24 cellular contexts compared by ENCODE assay signal in genomic region chr12:18683603-18684002, GRCh38. TPM values are rescaled to one million over a fixed set of nuclear protein-coding genes. Genes with fewer than 3 reads are reported as not detected.
DNase-seq lines count a peak whose midpoint lies in the region; ATAC-seq, FAIRE-seq and TF ChIP-seq lines count a peak whose summit lies in the region.
"Had no signal": no experiment of that assay in that cellular context is flagged by ENCODE, and none has a peak within 500 bp of the region (broad histone marks: within the 10 kb centered on the region; RNA-seq: fewer than 3 reads in every experiment).

No MANE protein-coding gene starts in this region.

- no peaks in the 10 kb centered on the region for H3K9me3 ChIP-seq in PC-3 (ENCODE audit: low read length)
- no peaks in the 10 kb centered on the region for H3K9me3 ChIP-seq in H1 (ENCODE audit: insufficient read depth in 2 of 2, low read depth in 1 of 2, low read length in 1 of 2)
- H3K9me3 ChIP-seq in MM.1S (replicated peaks; ENCODE audit: insufficient read depth, low read length) = no peaks in the 10 kb centered on the region
- H3K9me3 ChIP-seq in smooth muscle cell (replicated peaks; ENCODE audit: low read depth) = no peaks in the 10 kb centered on the region
- H3K9me3 ChIP-seq: BLaER1 treated with 17β-estradiol and CSF1 and Interleukin-3, amounts not matched to agents 10 nM and 100 nM; body of pancreas had no signal

- no peak overlapping the region for H3K9ac ChIP-seq in PC-3 (ENCODE audit: low read length)
- no peak overlapping the region for H3K9ac ChIP-seq in H1 (replicated peaks in 1 of 4; ENCODE audit: extremely low read depth in 1 of 4, low read depth in 3 of 4, low read length in 3 of 4)
- H3K9ac ChIP-seq in mesendoderm (ENCODE audit: low read length) = no peak overlapping the region
- H3K9ac ChIP-seq in MM.1S (ENCODE audit: low read length) = no peak overlapping the region
- H3K9ac ChIP-seq in smooth muscle cell (ENCODE audit: low read depth) = no peak overlapping the region
- H3K9ac ChIP-seq: BLaER1 treated with 17β-estradiol and CSF1 and Interleukin-3, amounts not matched to agents 10 nM and 100 nM had no signal

- POLR2A ChIA-PET in PC-3 (lab: Charles Lee; ENCODE audit: unreplicated experiment) (no interaction called here), H1 (lab: Charles Lee; ENCODE audit: partially characterized antibody) (no interaction called here)

- H3K9me2 ChIP-seq in PC-3 (replicated peaks; ENCODE audit: low read length) (no peaks in the 10 kb centered on the region), MM.1S (replicated peaks; ENCODE audit: insufficient read depth, low read length) (no peaks in the 10 kb centered on the region)

- H3K27ac ChIP-seq in PC-3 (ENCODE audit: low read length) (no peak overlapping the region), H1 (ENCODE audit: low read depth, low read length) (no peak overlapping the region), mesendoderm (ENCODE audit: low read depth, low read length) (no peak overlapping the region), MM.1S (ENCODE audit: low read length) (no peak overlapping the region), smooth muscle cell (ENCODE audit: low read depth) (no peak overlapping the region)
- H3K27ac ChIP-seq: BLaER1 treated with 17β-estradiol and CSF1 and Interleukin-3, amounts not matched to agents 10 nM and 100 nM; body of pancreas; PC-9 had no signal

- TF ChIP-seq CTCF in PC-3 (conservative IDR thresholded peaks at IDR 0.05; ENCODE audit: low read depth, low read length) = no peak
- TF ChIP-seq CTCF in H1 (IDR thresholded peaks at IDR 0.05; ENCODE audit: control extremely low read depth in 1 of 3, insufficient read depth in 1 of 3, low read depth in 1 of 3, low read length in 3 of 3) = no peak
- no peak for TF ChIP-seq CTCF in MM.1S (IDR thresholded peaks at IDR 0.05; ENCODE audit: low read length)
- TF ChIP-seq CTCF in smooth muscle cell (IDR thresholded peaks at IDR 0.05; ENCODE audit: borderline replicate concordance, insufficient read depth, poor library complexity, severe bottlenecking) = no peak

- H2AK5ac ChIP-seq in H1 (ENCODE audit: low read depth, low read length) (no peak overlapping the region), mesendoderm (ENCODE audit: low read length) (no peak overlapping the region)

- FAIRE-seq in H1 (lab: Jason Lieb, UNC) = no peak

- H3K4ac ChIP-seq in H1 (replicated peaks; ENCODE audit: insufficient read length, low read depth, low read length) (no peak overlapping the region), mesendoderm (ENCODE audit: low read depth, low read length) (no peak overlapping the region)

- no peak overlapping the region for H4K8ac ChIP-seq in H1 (ENCODE audit: extremely low read depth, insufficient read depth, low read length)
- no peak overlapping the region for H4K8ac ChIP-seq in mesendoderm (ENCODE audit: low read depth, low read length)

- no peak overlapping the region for H3K56ac ChIP-seq in H1 (replicated peaks; ENCODE audit: insufficient read length, low read depth, low read length)
- H3K56ac ChIP-seq in mesendoderm (ENCODE audit: low read length) = no peak overlapping the region

- H4K91ac ChIP-seq in H1 (replicated peaks; ENCODE audit: insufficient read length, low read length) = no peak overlapping the region

- H2AFZ ChIP-seq in PC-3 (ENCODE audit: low read length) (no peak overlapping the region), H1 (ENCODE audit: low read length) (no peak overlapping the region), MM.1S (ENCODE audit: low read length) (no peak overlapping the region), smooth muscle cell (ENCODE audit: low read depth) (no peak overlapping the region)
- H2AFZ ChIP-seq: PC-9 had no signal

- H3K4me2 ChIP-seq in PC-3 (ENCODE audit: low read length) (no peak overlapping the region), H1 (ENCODE audit: insufficient read depth in 1 of 2, low read depth in 2 of 2, low read length in 2 of 2) (no peak overlapping the region), mesendoderm (ENCODE audit: low read length) (no peak overlapping the region), MM.1S (ENCODE audit: low read depth, low read length) (no peak overlapping the region), smooth muscle cell (no peak overlapping the region)
- H3K4me2 ChIP-seq: PC-9 had no signal

- H2BK5ac ChIP-seq in H1 (ENCODE audit: low read depth, low read length) (no peak overlapping the region), mesendoderm (ENCODE audit: low read length) (no peak overlapping the region)

- H2BK12ac ChIP-seq in H1 (ENCODE audit: low read depth, low read length) = no peak overlapping the region

- no peak overlapping the region for H2BK20ac ChIP-seq in H1 (ENCODE audit: low read length)

- H3K4me1 ChIP-seq in PC-3 (ENCODE audit: insufficient read depth, low read length) = 0 out of 2 replicates have a peak, but pooled peaks cover 4% of the 10 kb centered on the region
- peaks cover 0 to 8% (median under 1%) of the 10 kb centered on the region in 4 experiments; a peak in 3 of 7 replicates for H3K4me1 ChIP-seq in H1 (replicated peaks in 1 of 4; ENCODE audit: control insufficient read depth in 3 of 4, insufficient read depth in 4 of 4, low read length in 3 of 4)
- H3K4me1 ChIP-seq in mesendoderm (ENCODE audit: control insufficient read depth, low read depth, low read length) = no peaks in the 10 kb centered on the region
- no peaks in the 10 kb centered on the region for H3K4me1 ChIP-seq in MM.1S (ENCODE audit: low read length)
- H3K4me1 ChIP-seq in smooth muscle cell (ENCODE audit: low read depth) = peaks cover 12% of the 10 kb centered on the region
- H3K4me1 ChIP-seq: body of pancreas had no signal

- no peaks in the 10 kb centered on the region for H3F3A ChIP-seq in PC-3 (ENCODE audit: low read length, unreplicated experiment)
- H3F3A ChIP-seq in MM.1S (ENCODE audit: insufficient read depth, low read length) = no peaks in the 10 kb centered on the region
- H3F3A ChIP-seq in smooth muscle cell (ENCODE audit: low read depth) = no peaks in the 10 kb centered on the region

- intact Hi-C loops in PC-3 (cut with micrococcal nuclease) = no loop called here

- H4K5ac ChIP-seq in H1 (ENCODE audit: insufficient read length, low read depth, low read length) (no peak overlapping the region), mesendoderm (ENCODE audit: low read length) (no peak overlapping the region)

- CTCF ChIA-PET in PC-3 (lab: Charles Lee) = no interaction called here
- CTCF ChIA-PET in H1 (lab: Charles Lee; ENCODE audit: partially characterized antibody) = interaction anchor here (0.6 to 0.8 kb wide), 2 partner anchors 29 to 128 kb away, joined by 3 read pairs; no protein-coding TSS in a partner anchor

- no peak for TF ChIP-seq POLR2A in H1 (IDR thresholded peaks at IDR 0.05; ENCODE audit: control extremely low read depth in 1 of 2, low read depth in 2 of 2, low read length in 2 of 2)

- H3K79me1 ChIP-seq in H1 (ENCODE audit: low read depth, low read length) = no peaks in the 10 kb centered on the region
- H3K79me1 ChIP-seq in mesendoderm (ENCODE audit: low read length) = no peaks in the 10 kb centered on the region

- H3K79me2 ChIP-seq in PC-3 (ENCODE audit: low read length) (no peaks in the 10 kb centered on the region), H1 (ENCODE audit: control insufficient read depth in 1 of 2, insufficient read depth in 2 of 2, low read length in 2 of 2) (no peaks in the 10 kb centered on the region), mesendoderm (ENCODE audit: control insufficient read depth, insufficient read depth, low read length) (no peaks in the 10 kb centered on the region), MM.1S (ENCODE audit: low read length) (no peaks in the 10 kb centered on the region), smooth muscle cell (ENCODE audit: low read depth) (no peaks in the 10 kb centered on the region)

- H2BK15ac ChIP-seq in H1 (ENCODE audit: low read length) = no peak overlapping the region
- H2BK15ac ChIP-seq in mesendoderm (replicated peaks; ENCODE audit: low read depth) = no peak overlapping the region

- H3K23ac ChIP-seq in H1 (ENCODE audit: insufficient read length) = no peak overlapping the region
- no peak overlapping the region for H3K23ac ChIP-seq in mesendoderm (ENCODE audit: low read length)

- no peak for TF ChIP-seq EP300 in H1 (IDR thresholded peaks at IDR 0.05; ENCODE audit: borderline replicate concordance in 1 of 2, low read depth in 2 of 2, low read length in 2 of 2)

- peak; percentile 43 for ATAC-seq in PC-3
- ATAC-seq: body of pancreas; stimulated activated memory B cell treated with anti-CD40 and anti-IgM and Interleukin-4, amounts not matched to agents 10 μg/mL and 1 μg/mL and 100 μg/mL, for 72 hours; T-cell had no signal

- H3K27me3 ChIP-seq in PC-3 (ENCODE audit: low read length) (no peaks in the 10 kb centered on the region), H1 (replicated peaks in 1 of 4; ENCODE audit: control insufficient read depth in 3 of 4, extremely low read depth in 1 of 4, insufficient read depth in 3 of 4, low read length in 3 of 4) (peaks cover 0 to 1% (median 0%) of the 10 kb centered on the region in 4 experiments; a peak in 1 of 7 replicates), mesendoderm (ENCODE audit: insufficient read depth, low read length, poor library complexity) (no peaks in the 10 kb centered on the region), MM.1S (replicated peaks; ENCODE audit: insufficient read depth, low read length) (no peaks in the 10 kb centered on the region), smooth muscle cell (ENCODE audit: low read depth) (no peaks in the 10 kb centered on the region)
- H3K27me3 ChIP-seq: BLaER1 treated with 17β-estradiol and CSF1 and Interleukin-3, amounts not matched to agents 10 nM and 100 nM; body of pancreas had no signal

- H3K36me3 ChIP-seq in PC-3 (ENCODE audit: low read depth, low read length) = no peaks in the 10 kb centered on the region
- no peaks in the 10 kb centered on the region for H3K36me3 ChIP-seq in H1 (ENCODE audit: control insufficient read depth in 2 of 4, insufficient read depth in 4 of 4, low read length in 3 of 4)
- no peaks in the 10 kb centered on the region for H3K36me3 ChIP-seq in mesendoderm (ENCODE audit: control insufficient read depth, insufficient read depth, low read length)
- no peaks in the 10 kb centered on the region for H3K36me3 ChIP-seq in MM.1S (replicated peaks; ENCODE audit: insufficient read depth, low read length)
- no peaks in the 10 kb centered on the region for H3K36me3 ChIP-seq in smooth muscle cell (ENCODE audit: low read depth)
- H3K36me3 ChIP-seq: BLaER1 treated with 17β-estradiol and CSF1 and Interleukin-3, amounts not matched to agents 10 nM and 100 nM had no signal

- H3K23me2 ChIP-seq in H1 (ENCODE audit: low read depth, low read length) = no peaks in the 10 kb centered on the region

- no peak overlapping the region for H3K4me3 ChIP-seq in PC-3 (ENCODE audit: low read length)
- no peak overlapping the region for H3K4me3 ChIP-seq in H1 (ENCODE audit: extremely low read depth in 1 of 4, insufficient read depth in 2 of 4, low read depth in 3 of 4, low read length in 4 of 4)
- no peak overlapping the region for H3K4me3 ChIP-seq in mesendoderm (ENCODE audit: low read length)
- H3K4me3 ChIP-seq in MM.1S (ENCODE audit: low read length) = no peak overlapping the region
- no peak overlapping the region for H3K4me3 ChIP-seq in smooth muscle cell
- H3K4me3 ChIP-seq: BLaER1 treated with 17β-estradiol and CSF1 and Interleukin-3, amounts not matched to agents 10 nM and 100 nM; body of pancreas; PC-9 had no signal

- DNase-seq in GM03348 (ENCODE audit: low spot score) (peak; percentile 9), PC-3 (peak; percentile 45), H1 (ENCODE audit: low read depth in 1 of 2, low spot score in 2 of 2) (no peak), mesendoderm (peak; percentile 36), NCI-H1436 treated with DMSO at 0.1 percent for 48 hours (lab: John Stamatoyannopoulos, UW) (no peak), MM.1S (no peak), smooth muscle cell (lab: John Stamatoyannopoulos, UW; ENCODE audit: unreplicated experiment) (no peak)
- DNase-seq: activated B cell treated with CpG ODN at 0.5 μM for 24 hours; activated gamma-delta T cell treated with Interleukin-2 at 50 U/mL for 16 hours; body of pancreas; effector CD4-positive, alpha-beta T cell; glutamatergic neuron; H7; NCI-H146; PC-9; T-cell had no signal

- no peak overlapping the region for H3K18ac ChIP-seq in H1 (ENCODE audit: extremely low read depth, low read length)
- H3K18ac ChIP-seq in mesendoderm (ENCODE audit: low read length) = no peak overlapping the region

- H4K20me1 ChIP-seq in PC-3 (ENCODE audit: low read length) (no peaks in the 10 kb centered on the region), H1 (replicated peaks in 1 of 2; ENCODE audit: control insufficient read depth in 1 of 2, insufficient read depth in 2 of 2, low read length in 2 of 2) (no peaks in the 10 kb centered on the region), MM.1S (ENCODE audit: insufficient read depth, low read length) (no peaks in the 10 kb centered on the region), smooth muscle cell (ENCODE audit: low read depth) (no peaks in the 10 kb centered on the region)
- H4K20me1 ChIP-seq: BLaER1 treated with 17β-estradiol and CSF1 and Interleukin-3, amounts not matched to agents 10 nM and 100 nM had no signal

- no peak overlapping the region for H3K14ac ChIP-seq in H1 (ENCODE audit: insufficient read length)

- BruUV-seq in PC-3 (replicated peaks; lab: Mats Ljungman, UMichigan) = no TSS peak

- H2BK120ac ChIP-seq in H1 (replicated peaks; ENCODE audit: low read depth, low read length) (peak overlapping the region; percentile 19), mesendoderm (ENCODE audit: low read depth, low read length) (no peak overlapping the region)

- no peak for TF ChIP-seq RAD21 in H1 (IDR thresholded peaks at IDR 0.05 in 1 of 2, conservative IDR thresholded peaks at IDR 0.05 in 1 of 2; ENCODE audit: low read depth in 2 of 2, low read length in 2 of 2)

RNA-seq across cellular contexts. Expression of gene PLCZ1, which starts 54.2 kb away (rescaled TPM):
- total RNA-seq in PC-3 (2014; rRNA removed) (not detected in 2 replicates), smooth muscle cell (not detected in 2 replicates)
- not detected in 2 replicates for total RNA-seq in H1 (2021; fragmentation: NEBNext Ultra II Directional; extraction: Animal tissue kit (Norgen Biotek cat#: 25700))
- polyA plus RNA-seq in H1 (2011; rRNA removed) (not detected in 2 replicates), smooth muscle cell (not detected in 2 replicates)
- polyA plus RNA-seq in H1 (2011; cell fraction: cytosol; rRNA removed) = not detected
- polyA plus RNA-seq in H1 (2011; cell fraction: nucleus; rRNA removed) = not detected
- polyA plus RNA-seq in H1 (2012, experiment 1 of 2) = not detected in 4 replicates
- polyA plus RNA-seq in H1 (2012, experiment 2 of 2) = not detected
- not detected for polyA plus RNA-seq in H1 (2013, experiment 1 of 2)
- not detected for polyA plus RNA-seq in H1 (2013, experiment 2 of 2)
- polyA minus RNA-seq in H1 (2011; rRNA and poly(A)+ RNA removed) = not detected in 2 replicates
- polyA minus RNA-seq in H1 (2011; cell fraction: cytosol; rRNA and poly(A)+ RNA removed) = not detected
- polyA minus RNA-seq in H1 (2011; cell fraction: nucleus; rRNA and poly(A)+ RNA removed) = not detected
- not detected for polyA plus RNA-seq in mesendoderm (2013, experiment 1 of 2)
- polyA plus RNA-seq in mesendoderm (2013, experiment 2 of 2) = not detected
- total RNA-seq: activated B cell treated with CpG ODN at 0.5 μM for 24 hours, body of pancreas, H7, kidney epithelial cell, mucosa of gallbladder, NCI-H460, osteoblast, PC-9, skeletal muscle tissue, T-cell, ureter had no signal

RNA-seq across cellular contexts. Expression of gene CAPZA3, which starts 54.3 kb away (rescaled TPM):
- total RNA-seq in PC-3 (2014; rRNA removed) (not detected in 2 replicates), smooth muscle cell (not detected in 2 replicates)
- not detected in 2 replicates for total RNA-seq in H1 (2021; fragmentation: NEBNext Ultra II Directional; extraction: Animal tissue kit (Norgen Biotek cat#: 25700))
- polyA plus RNA-seq in H1 (2011; rRNA removed) (not detected in 2 replicates), smooth muscle cell (0.19 TPM in 1 of 2 replicates, not detected in the other)
- not detected for polyA plus RNA-seq in H1 (2011; cell fraction: cytosol; rRNA removed)
- polyA plus RNA-seq in H1 (2011; cell fraction: nucleus; rRNA removed) = not detected
- polyA plus RNA-seq in H1 (2012, experiment 1 of 2) = not detected in 4 replicates
- not detected for polyA plus RNA-seq in H1 (2012, experiment 2 of 2)
- polyA plus RNA-seq in H1 (2013, experiment 1 of 2) = not detected
- not detected for polyA plus RNA-seq in H1 (2013, experiment 2 of 2)
- polyA minus RNA-seq in H1 (2011; rRNA and poly(A)+ RNA removed) = not detected in 2 replicates
- not detected for polyA minus RNA-seq in H1 (2011; cell fraction: cytosol; rRNA and poly(A)+ RNA removed)
- not detected for polyA minus RNA-seq in H1 (2011; cell fraction: nucleus; rRNA and poly(A)+ RNA removed)
- polyA plus RNA-seq in mesendoderm (2013, experiment 1 of 2) = not detected
- polyA plus RNA-seq in mesendoderm (2013, experiment 2 of 2) = not detected
- total RNA-seq: activated B cell treated with CpG ODN at 0.5 μM for 24 hours, body of pancreas, H7, kidney epithelial cell, NCI-H460, osteoblast, PC-9, skeletal muscle tissue, T-cell, ureter had no signal

Comparison
In these comparisons a context has a peak if more than half of its experiments do, and no peak if none do; other contexts are left out.
1. DNase-seq: peak in GM03348 (single experiment), PC-3 (single experiment) and mesendoderm (single experiment); none in H1 (0 of 2), NCI-H1436 treated with DMSO at 0.1 percent for 48 hours (single experiment), MM.1S (single experiment) and smooth muscle cell (single experiment).